ENCODE assay signal across 8 cellular contexts in the genomic region with DNA sequence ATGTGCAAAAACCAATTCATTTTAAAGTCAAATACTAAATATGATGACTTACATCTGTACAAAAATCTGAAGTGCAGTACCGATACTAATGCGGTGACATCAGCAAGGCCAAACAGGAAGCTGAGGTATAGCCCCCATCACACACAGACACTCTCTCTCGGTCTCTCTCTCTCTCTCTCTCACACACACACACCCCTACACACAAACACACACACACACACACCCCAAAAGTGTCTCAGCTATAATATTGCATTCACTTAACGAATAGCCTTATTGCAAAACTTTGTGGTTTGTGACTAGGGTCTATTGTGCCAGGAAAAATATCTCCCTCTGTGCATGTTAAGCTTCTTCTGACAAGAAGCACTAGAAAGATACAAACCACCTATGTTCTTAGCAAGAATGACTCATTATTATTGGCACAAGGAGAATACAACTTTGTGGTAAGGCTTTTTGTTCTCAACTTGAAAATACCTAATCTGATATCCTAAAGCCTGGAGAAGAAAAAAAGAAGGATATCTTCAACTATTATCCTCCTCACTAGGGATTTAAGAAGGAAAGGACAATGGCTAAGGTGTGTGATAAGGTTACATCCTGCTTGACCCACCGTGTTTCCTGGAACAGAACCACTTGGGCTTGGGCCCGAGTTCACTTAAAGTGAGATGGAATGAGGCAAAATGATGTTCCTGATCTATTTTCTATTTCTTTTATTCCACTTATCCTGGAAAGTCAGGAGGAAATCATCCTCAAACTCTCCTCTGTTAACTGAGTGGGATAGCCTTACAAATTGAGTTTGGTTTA.
DNase-seq lines count a peak whose midpoint lies in the region; ATAC-seq, FAIRE-seq and TF ChIP-seq lines count a peak whose summit lies in the region.

No MANE protein-coding gene starts in this region.

- H3K36me3 ChIP-seq in right lobe of liver, result no peaks in the 10 kb centered on the region
- no peaks in the 10 kb centered on the region for H3K36me3 ChIP-seq in HepG2 (replicated peaks in 1 of 2; ENCODE audit: control insufficient read depth in 1 of 2, insufficient read depth in 2 of 2, low read length in 2 of 2)

- H2AFZ ChIP-seq in HepG2 (ENCODE audit: low read length), result no peak overlapping the region

- no peak overlapping the region for H3K9ac ChIP-seq in HepG2 (ENCODE audit: insufficient read depth, low read depth, low read length)

- no peak for DNase-seq in right lobe of liver
- DNase-seq in HepG2 (ENCODE audit: low spot score), result no peak
- DNase-seq in T-helper 2 cell, result peak in 3 of 5 experiments; percentile 36 to 98 (median 80)
- DNase-seq in chondrocyte (ENCODE audit: low spot score), result no peak
- DNase-seq in retinal pigment epithelial cell (ENCODE audit: low read depth), result peak; percentile 74
- no peak for DNase-seq in NCI-H1694 (lab: John Stamatoyannopoulos, UW)
- no peak for DNase-seq in NCI-H1930 (lab: John Stamatoyannopoulos, UW)

- H4K20me1 ChIP-seq in HepG2 (ENCODE audit: insufficient read depth, low read length), result no peaks in the 10 kb centered on the region

- H3K27me3 ChIP-seq in right lobe of liver (no peaks in the 10 kb centered on the region), HepG2 (ENCODE audit: control insufficient read depth in 1 of 2, insufficient read depth in 2 of 2, low read length in 2 of 2) (peaks cover 0 to 3% of the 10 kb centered on the region in 2 experiments; a peak in 1 of 5 replicates)

- intact Hi-C loops in right lobe of liver (cut with DNase I) (no loop called here), HepG2 (cut with micrococcal nuclease; ENCODE audit: unreplicated experiment) (no loop called here)

- BruUV-seq in HepG2 (replicated peaks; lab: Mats Ljungman, UMichigan), result no TSS peak

- TF ChIP-seq CTCF in right lobe of liver (IDR thresholded peaks at IDR 0.05) (no peak), HepG2 (CRISPR knock-in tag; IDR thresholded peaks at IDR 0.05) (no peak), chondrocyte (IDR thresholded peaks at IDR 0.05) (no peak), retinal pigment epithelial cell (conservative IDR thresholded peaks at IDR 0.05; ENCODE audit: low read depth, low read length) (no peak)

- POLR2A ChIA-PET in HepG2 (lab: Yijun Ruan, JAX), result no interaction called here

- H3K4me1 Mint-ChIP-seq in chondrocyte (ENCODE audit: low read depth), result peaks cover 22% of the 10 kb centered on the region

- TF ChIP-seq RAD21 in HepG2 (CRISPR knock-in tag; IDR thresholded peaks at IDR 0.05), result no peak

- TF ChIP-seq EP300 in HepG2 (IDR thresholded peaks at IDR 0.05; ENCODE audit: low read depth in 2 of 2, low read length in 2 of 2), result no peak
- no peak for TF ChIP-seq EP300 in HepG2 (CRISPR knock-in tag; IDR thresholded peaks at IDR 0.05; ENCODE audit: borderline replicate concordance)

- no peak overlapping the region for H3K27ac ChIP-seq in right lobe of liver
- H3K27ac ChIP-seq in HepG2 (ENCODE audit: extremely low read length, insufficient read depth, low read length), result no peak overlapping the region

- H3K4me2 ChIP-seq in HepG2 (ENCODE audit: low read depth, low read length), result no peak overlapping the region

- H3K4me1 ChIP-seq in right lobe of liver, result no peaks in the 10 kb centered on the region
- H3K4me1 ChIP-seq in HepG2 (ENCODE audit: insufficient read depth, low read length), result 0 out of 2 replicates have a peak, but pooled peaks cover under 1% of the 10 kb centered on the region

- H3K9me3 ChIP-seq in right lobe of liver, result no peaks in the 10 kb centered on the region
- H3K9me3 ChIP-seq in HepG2 (ENCODE audit: low read length), result no peaks in the 10 kb centered on the region

- FAIRE-seq in HepG2 (lab: Jason Lieb, UNC), result no peak

- CTCF ChIA-PET in HepG2 (lab: Yijun Ruan, JAX; ENCODE audit: low intra/inter-chr PET ratio, low total read pairs), result no interaction called here

- peaks cover 3% of the 10 kb centered on the region for H3K9me3 Mint-ChIP-seq in chondrocyte (ENCODE audit: low read depth)

- WGBS in right lobe of liver (ENCODE audit: insufficient coverage, low coverage, low lambda C conversion rate, missing lambda C conversion rate), result 35% methylated on average over 6 of the region's 6 CpGs
- WGBS in HepG2 (ENCODE audit: low lambda C conversion rate), result 14% methylated on average over 6 of the region's 6 CpGs

- in situ Hi-C loops in HepG2 (cut with HindIII; ENCODE audit: extremely low pct_ligation_motif_present, low pct_unique_long_range_greater_than_20kb), result no loop called here

- H3K4me3 Mint-ChIP-seq in chondrocyte (ENCODE audit: unreplicated experiment), result no peak overlapping the region

- TF ChIP-seq POLR2A in right lobe of liver (IDR thresholded peaks at IDR 0.05) (no peak), HepG2 (IDR thresholded peaks at IDR 0.05; ENCODE audit: insufficient read depth in 1 of 2, low read depth in 2 of 2, low read length in 2 of 2) (no peak)

- peaks cover 13% of the 10 kb centered on the region for H3K36me3 Mint-ChIP-seq in chondrocyte (ENCODE audit: low read depth)

- H3K27me3 Mint-ChIP-seq in chondrocyte (ENCODE audit: low read depth), result no peaks in the 10 kb centered on the region

- peak overlapping the region; percentile 34 for H3K27ac Mint-ChIP-seq in chondrocyte (ENCODE audit: unreplicated experiment)

- H3K79me2 ChIP-seq in HepG2 (ENCODE audit: insufficient read depth, low read length), result no peaks in the 10 kb centered on the region

- ATAC-seq in right lobe of liver, result peak in 3 of 4 donors; percentile 46 to 55 (median 50)
- ATAC-seq in HepG2, result no peak
- ATAC-seq in HG03103 (IDR thresholded peaks at IDR 0.05; ENCODE audit: low read depth, unreplicated experiment), result peak; percentile 93

- H3K4me3 ChIP-seq in right lobe of liver (no peak overlapping the region), HepG2 (replicated peaks in 1 of 3; ENCODE audit: insufficient read depth in 1 of 3, low read depth in 2 of 3, low read length in 3 of 3) (no peak overlapping the region), retinal pigment epithelial cell (ENCODE audit: low read length) (no peak overlapping the region)

TF ChIP-seq in HepG2, 621 proteins besides CTCF, POLR2A, EP300 and RAD21 (continues in another document):
- TF ChIP-seq HNRNPLL (IDR thresholded peaks at IDR 0.05; ENCODE audit: low read depth, low read length, poor library complexity, severe bottlenecking) (no peak), AKAP8 (CRISPR knock-in tag; IDR thresholded peaks at IDR 0.05) (no peak), ZNF510 (CRISPR knock-in tag; IDR thresholded peaks at IDR 0.05; ENCODE audit: low read depth) (no peak), SRSF9 (IDR thresholded peaks at IDR 0.05; ENCODE audit: borderline replicate concordance, insufficient read depth, low read depth, low read length, poor library complexity, severe bottlenecking) (no peak), ZNF260 (CRISPR knock-in tag; IDR thresholded peaks at IDR 0.05; ENCODE audit: borderline replicate concordance, low read depth) (no peak), ZNF660 (CRISPR knock-in tag; IDR thresholded peaks at IDR 0.05; ENCODE audit: borderline replicate concordance, low read depth) (no peak), ZNF547 (CRISPR knock-in tag; IDR thresholded peaks at IDR 0.05) (no peak), FOSL1 (CRISPR knock-in tag; IDR thresholded peaks at IDR 0.05; ENCODE audit: borderline replicate concordance) (no peak), ZNF770 (CRISPR knock-in tag; IDR thresholded peaks at IDR 0.05) (no peak), RFX3 (CRISPR knock-in tag; IDR thresholded peaks at IDR 0.05) (no peak), PLRG1 (conservative IDR thresholded peaks at IDR 0.05) (no peak), ZNF747 (CRISPR knock-in tag; IDR thresholded peaks at IDR 0.05; ENCODE audit: borderline replicate concordance) (no peak), MYPOP (CRISPR knock-in tag; IDR thresholded peaks at IDR 0.05) (no peak)
- TF ChIP-seq, protein P1, sequence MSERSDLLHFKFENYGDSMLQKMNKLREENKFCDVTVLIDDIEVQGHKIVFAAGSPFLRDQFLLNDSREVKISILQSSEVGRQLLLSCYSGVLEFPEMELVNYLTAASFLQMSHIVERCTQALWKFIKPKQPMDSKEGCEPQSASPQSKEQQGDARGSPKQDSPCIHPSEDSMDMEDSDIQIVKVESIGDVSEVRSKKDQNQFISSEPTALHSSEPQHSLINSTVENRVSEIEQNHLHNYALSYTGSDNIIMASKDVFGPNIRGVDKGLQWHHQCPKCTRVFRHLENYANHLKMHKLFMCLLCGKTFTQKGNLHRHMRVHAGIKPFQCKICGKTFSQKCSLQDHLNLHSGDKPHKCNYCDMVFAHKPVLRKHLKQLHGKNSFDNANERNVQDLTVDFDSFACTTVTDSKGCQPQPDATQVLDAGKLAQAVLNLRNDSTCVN (CRISPR knock-in tag; IDR thresholded peaks at IDR 0.05; ENCODE audit: borderline replicate concordance), result no peak

Comparison
In these comparisons a context has a peak if more than half of its experiments do, and no peak if none do; other contexts are left out.
1. DNase-seq: peak in T-helper 2 cell (3 of 5) and retinal pigment epithelial cell (single experiment); none in right lobe of liver (0 of 3), HepG2 (single experiment), chondrocyte (single experiment), NCI-H1694 (single experiment) and NCI-H1930 (0 of 2).